In the genomic region with DNA sequence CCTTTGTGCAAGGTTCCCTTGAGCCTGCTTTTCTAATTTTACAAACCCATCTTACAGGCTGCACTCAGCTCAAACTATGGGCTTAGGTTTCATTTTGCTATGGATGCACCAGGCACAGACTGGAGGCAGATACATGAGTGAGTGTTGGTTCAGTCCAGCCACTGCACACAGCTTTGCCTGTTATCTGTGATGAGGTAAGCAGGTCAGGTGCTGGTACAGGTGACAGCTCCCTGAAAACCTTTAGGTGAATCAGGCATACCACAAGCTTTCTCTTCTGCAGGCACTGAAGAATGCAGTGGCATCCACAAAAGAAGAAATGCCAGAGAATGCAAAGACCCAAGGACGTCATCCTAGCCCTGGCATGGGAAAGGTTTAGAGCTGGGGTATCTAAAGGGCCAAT, we compare ENCODE assay signal across 15 cellular contexts. TPM values are rescaled to one million over a fixed set of nuclear protein-coding genes. Genes with fewer than 3 reads are reported as not detected.
"Had no signal": no experiment of that assay in that cellular context is flagged by ENCODE, and none has a peak within 500 bp of the region (broad histone marks: within the 10 kb centered on the region; RNA-seq: fewer than 3 reads in every experiment).

No MANE protein-coding gene starts in this region.

RNA-seq across cellular contexts. Expression of a gene that starts 3.3 kb away (rescaled TPM):
- total RNA-seq: subcutaneous adipose tissue, suprapubic skin, temporal lobe, thoracic aorta, thyroid gland, tibial nerve, transverse colon, upper lobe of left lung, upper lobe of right lung, ureter, urinary bladder, uterus, vagina had no signal
- polyA plus RNA-seq: stomach, thymus, urinary bladder had no signal
